8 cellular contexts compared by ENCODE assay signal in the genomic region with DNA sequence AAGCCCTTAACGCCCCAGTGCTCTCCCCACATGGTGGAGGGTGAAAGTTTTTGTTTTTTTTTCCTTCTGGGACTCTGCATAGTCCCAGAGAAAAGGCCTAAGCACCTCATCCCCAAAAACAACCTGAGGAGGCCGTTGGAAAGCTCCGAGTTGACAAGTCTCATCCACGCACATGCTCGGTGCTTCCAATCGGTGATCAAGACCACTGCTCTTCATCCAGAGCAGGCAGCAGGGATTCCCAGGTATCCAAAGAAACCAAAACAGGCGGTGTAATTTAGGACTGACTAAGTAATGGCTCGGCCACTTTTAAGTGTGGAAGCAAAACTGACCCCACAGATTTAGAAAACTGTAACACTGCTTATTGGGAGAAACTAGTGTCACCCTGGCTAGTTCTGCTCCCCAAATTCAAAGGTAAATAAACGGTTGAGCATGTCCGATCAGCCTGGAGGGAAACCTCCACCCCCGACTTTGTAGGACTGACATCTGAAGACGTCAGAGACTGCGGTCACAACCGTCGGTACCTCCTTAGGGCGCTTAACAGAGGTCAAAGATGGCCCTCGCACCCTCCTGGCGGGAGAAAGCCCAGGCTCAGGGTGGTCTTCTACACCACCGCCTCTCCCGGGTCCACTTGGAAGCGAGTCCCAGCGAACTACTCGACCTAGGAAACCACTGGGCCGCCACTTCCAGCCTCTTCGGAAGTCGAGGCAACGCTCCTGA. TPM values are rescaled to one million over a fixed set of nuclear protein-coding genes. Genes with fewer than 3 reads are reported as not detected.
DNase-seq lines count a peak whose midpoint lies in the region; ATAC-seq, FAIRE-seq and TF ChIP-seq lines count a peak whose summit lies in the region.

No MANE protein-coding gene starts in this region.

- H3K4me3 ChIP-seq in astrocyte of the cerebellum (ENCODE audit: low read depth, low read length), result peak overlapping the region; percentile 52
- H3K4me3 ChIP-seq in lung, result peak overlapping the region; percentile 51
- peak overlapping the region; percentile 55 to 58 for H3K4me3 ChIP-seq in uterus

- 23 to 26% methylated on average over 27 of the region's 27 CpGs for WGBS in lung, 2 donors

- no peak for TF ChIP-seq CTCF in astrocyte of the cerebellum (IDR thresholded peaks at IDR 0.05; ENCODE audit: low read depth, low read length, missing control alignments)
- TF ChIP-seq CTCF in lung (IDR thresholded peaks at IDR 0.05; ENCODE audit: control extremely low read depth, extremely low read depth), result no peak
- no peak for TF ChIP-seq CTCF in uterus (IDR thresholded peaks at IDR 0.05)

- intact Hi-C loops in uterus (cut with DNase I; ENCODE audit: low total_unique reads), result no loop called here

- ATAC-seq in HG03280 (IDR thresholded peaks at IDR 0.05; ENCODE audit: unreplicated experiment), result peak; percentile 11
- ATAC-seq in lung (ENCODE audit: insufficient read depth, low FRiP score), result no peak
- no peak for ATAC-seq in left lobe of liver

- DNase-seq in GM12891 (ENCODE audit: insufficient read length, low spot score), result peak; percentile 39
- no peak for DNase-seq in astrocyte of the cerebellum (ENCODE audit: low read depth)
- no peak for DNase-seq in lung (ENCODE audit: low spot score)
- DNase-seq in uterus, result no peak
- no peak for DNase-seq in left lobe of liver (ENCODE audit: low spot score)
- DNase-seq in NCI-H526 treated with DMSO at 0.1 percent for 48 hours (lab: John Stamatoyannopoulos, UW), result no peak
- DNase-seq in activated CD8-positive, alpha-beta memory T cell treated with anti-CD3 and anti-CD28 coated beads, Interleukin-2, amount 50 U/mL, for 48 hours, result no peak

- peaks cover 0 to 2% of the 10 kb centered on the region in 2 donors for H3K4me1 ChIP-seq in lung (ENCODE audit: control insufficient read depth in 2 of 2, insufficient read depth in 2 of 2, low read length in 2 of 2)
- H3K4me1 ChIP-seq in uterus, result peaks cover 0 to 5% of the 10 kb centered on the region in 2 donors

- H3K27ac ChIP-seq in lung (ENCODE audit: low read depth in 1 of 2, low read length in 1 of 2), result peak overlapping the region; percentile 86
- H3K27ac ChIP-seq in uterus, result peak overlapping the region; percentile 84 to 87

- FAIRE-seq in GM12891 (lab: Jason Lieb, UNC), result peak; percentile 35

- no peaks in the 10 kb centered on the region for H3K27me3 ChIP-seq in lung (ENCODE audit: control insufficient read depth, insufficient read depth)
- no peaks in the 10 kb centered on the region for H3K27me3 ChIP-seq in uterus

- in situ Hi-C loops in astrocyte of the cerebellum (cut with HindIII; ENCODE audit: low sequenced_read_pairs), result no loop called here

- H3K9me3 ChIP-seq in lung (ENCODE audit: control insufficient read depth in 2 of 2, insufficient read depth in 1 of 2, low read length in 1 of 2) (no peaks in the 10 kb centered on the region), uterus (no peaks in the 10 kb centered on the region)

- H3K36me3 ChIP-seq in lung (ENCODE audit: control insufficient read depth in 2 of 2, insufficient read depth in 2 of 2, low read length in 2 of 2), result peaks cover 2 to 33% of the 10 kb centered on the region in 2 donors
- H3K36me3 ChIP-seq in uterus, result no peaks in the 10 kb centered on the region

- TF ChIP-seq POLR2A in GM12891 (IDR thresholded peaks at IDR 0.05; ENCODE audit: low read depth, low read length), result no peak
- no peak for TF ChIP-seq POLR2A in uterus (IDR thresholded peaks at IDR 0.05)

TF ChIP-seq in GM12891, 5 proteins besides CTCF, POLR2A, EP300 and RAD21:
- 0 out of 2 replicates have a peak, but pooled peaks have one; percentile 13 for TF ChIP-seq TAF1 (IDR thresholded peaks at IDR 0.05; ENCODE audit: low read depth, low read length)
- TF ChIP-seq SPI1 (IDR thresholded peaks at IDR 0.05; ENCODE audit: low read depth, low read length), result no peak
TF ChIP-seq in GM12891: peak in this region for 1.

RNA-seq across cellular contexts. Expression of gene ZNF446, which starts 1.0 kb away (rescaled TPM):
- polyA plus RNA-seq in GM12891 (2012; ENCODE audit: low read depth, missing spikeins), result 6.1 TPM
- 10 to 100 TPM; 12.5 to 12.9 TPM for total RNA-seq in lung
- 1 to 10 TPM; 8.3 to 9.5 TPM for polyA plus RNA-seq in lung
- total RNA-seq in uterus, result 10 to 100 TPM in 3 of 4 donors, 1 to 10 TPM in 1; 1.8 to 18.7 (median 11.4) TPM
- total RNA-seq in left lobe of liver, result 2.4 TPM

RNA-seq across cellular contexts. Expression of gene ZNF324, which starts 8.3 kb away (rescaled TPM):
- 5.8 TPM for polyA plus RNA-seq in GM12891 (2012; ENCODE audit: low read depth, missing spikeins)
- total RNA-seq in lung (10 to 100 TPM; 12.4 to 13.9 TPM), uterus (10 to 100 TPM in 3 of 4 donors, 1 to 10 TPM in 1; 2.9 to 75.1 (median 27.1) TPM), left lobe of liver (2.7 TPM)
- polyA plus RNA-seq in lung, result 1 to 10 TPM; 4.6 to 5.3 TPM

RNA-seq across cellular contexts. Expression of gene ZNF324B, which starts 23.7 kb away (rescaled TPM):
- 3.0 TPM for polyA plus RNA-seq in GM12891 (2012; ENCODE audit: low read depth, missing spikeins)
- total RNA-seq in lung (1 to 10 TPM; 8.2 to 9.3 TPM), uterus (10 to 100 TPM in 1 of 4 donors, 1 to 10 TPM in 3; 1.2 to 17.5 (median 7.3) TPM), left lobe of liver (4.6 TPM)
- polyA plus RNA-seq in lung, result 1 to 10 TPM; 2.8 to 3.9 TPM

RNA-seq across cellular contexts. Expression of gene ZNF132, which starts 35.2 kb away (rescaled TPM):
- polyA plus RNA-seq in GM12891 (2012; ENCODE audit: low read depth, missing spikeins), result 0.81 TPM
- 1 to 10 TPM; 4.4 to 7.4 TPM for total RNA-seq in lung
- polyA plus RNA-seq in lung, result 1 to 10 TPM; 1.0 to 1.4 TPM
- total RNA-seq in uterus, result 10 to 100 TPM in 1 of 4 donors, 1 to 10 TPM in 3; 4.4 to 19.8 (median 7.6) TPM
- 1.9 TPM for total RNA-seq in left lobe of liver

RNA-seq across cellular contexts. Expression of gene SLC27A5, which starts 36.6 kb away (rescaled TPM):
- 23.9 TPM for polyA plus RNA-seq in GM12891 (2012; ENCODE audit: low read depth, missing spikeins)
- total RNA-seq in lung (10 to 100 TPM in 1 of 2 donors, 1 to 10 TPM in 1; 7.9 to 11.3 TPM), uterus (10 to 100 TPM in 1 of 4 donors, 1 to 10 TPM in 3; 1.8 to 10.2 (median 6.7) TPM), left lobe of liver (736 TPM)
- 10 to 100 TPM; 14.6 to 19.0 TPM for polyA plus RNA-seq in lung
